10 cellular contexts compared by ENCODE assay signal in the genomic region with DNA sequence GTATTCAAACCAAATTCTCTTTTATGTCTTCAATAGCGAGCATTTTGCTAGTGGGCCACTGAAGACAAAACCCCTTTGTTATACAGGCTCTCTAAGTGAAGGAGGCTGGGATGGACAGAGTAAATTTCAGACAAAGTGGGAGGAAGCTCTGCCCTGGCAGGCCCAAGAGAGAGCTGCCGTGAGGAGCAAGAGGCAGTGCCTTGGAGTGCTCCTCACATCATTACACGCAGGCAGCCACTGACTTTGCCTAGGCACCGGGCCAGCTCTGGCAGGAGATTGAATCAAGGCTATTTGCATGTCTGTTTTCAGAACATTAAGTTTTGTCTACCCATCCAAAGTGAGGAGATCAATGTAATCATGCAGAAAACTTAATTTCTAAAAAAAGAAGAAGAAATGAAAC.
DNase-seq lines count a peak whose midpoint lies in the region; ATAC-seq and TF ChIP-seq lines count a peak whose summit lies in the region.
"Had no signal": no experiment of that assay in that cellular context is flagged by ENCODE, and none has a peak within 500 bp of the region (broad histone marks: within the 10 kb centered on the region; RNA-seq: fewer than 3 reads in every experiment).

No MANE protein-coding gene starts in this region.

- DNase-seq in foreskin fibroblast = peak; percentile 47 to 74
- DNase-seq in substantia nigra (lab: John Stamatoyannopoulos, UW) = peak in 35 of 49 donors; percentile 4 to 63 (median 32)
- DNase-seq in stimulated activated CD4-positive, alpha-beta T cell treated with anti-CD3 and anti-CD28 coated beads, Interleukin-15, amount 100 ng/mL, for 24 hours = no peak
- no peak for DNase-seq in kidney glomerular epithelial cell (lab: John Stamatoyannopoulos, UW)
- no peak for DNase-seq in NCI-H345 (lab: John Stamatoyannopoulos, UW)
- DNase-seq: stimulated activated CD4-positive, alpha-beta T cell treated with anti-CD3 and anti-CD28 coated beads, Interleukin-4, amount 100 ng/mL, for 24 hours had no signal

- ATAC-seq in GM19452 (IDR thresholded peaks at IDR 0.05; ENCODE audit: unreplicated experiment) (peak; percentile 39), HG03439 (IDR thresholded peaks at IDR 0.05; ENCODE audit: unreplicated experiment) (peak; percentile 64), GM21528 (IDR thresholded peaks at IDR 0.05; ENCODE audit: low FRiP score, unreplicated experiment) (no peak)

- no peak overlapping the region for H3K27ac ChIP-seq in substantia nigra (ENCODE audit: low read depth, low read length, poor library complexity, severe bottlenecking)

- H3K4me3 ChIP-seq in foreskin fibroblast (ENCODE audit: low read depth in 1 of 2, low read length in 2 of 2) = no peak overlapping the region
- H3K4me3 ChIP-seq: HAP-1 had no signal

- TF ChIP-seq CTCF in foreskin fibroblast (IDR thresholded peaks at IDR 0.05; ENCODE audit: low read depth, low read length) = no peak

Comparison
In these comparisons a context has a peak if more than half of its experiments do, and no peak if none do; other contexts are left out.
1. DNase-seq: peak in foreskin fibroblast (2 of 2) and substantia nigra (35 of 49); none in stimulated activated CD4-positive, alpha-beta T cell treated with anti-CD3 and anti-CD28 coated beads, Interleukin-15, amount 100 ng/mL, for 24 hours (single experiment), kidney glomerular epithelial cell (single experiment) and NCI-H345 (single experiment).